In the genomic region with DNA sequence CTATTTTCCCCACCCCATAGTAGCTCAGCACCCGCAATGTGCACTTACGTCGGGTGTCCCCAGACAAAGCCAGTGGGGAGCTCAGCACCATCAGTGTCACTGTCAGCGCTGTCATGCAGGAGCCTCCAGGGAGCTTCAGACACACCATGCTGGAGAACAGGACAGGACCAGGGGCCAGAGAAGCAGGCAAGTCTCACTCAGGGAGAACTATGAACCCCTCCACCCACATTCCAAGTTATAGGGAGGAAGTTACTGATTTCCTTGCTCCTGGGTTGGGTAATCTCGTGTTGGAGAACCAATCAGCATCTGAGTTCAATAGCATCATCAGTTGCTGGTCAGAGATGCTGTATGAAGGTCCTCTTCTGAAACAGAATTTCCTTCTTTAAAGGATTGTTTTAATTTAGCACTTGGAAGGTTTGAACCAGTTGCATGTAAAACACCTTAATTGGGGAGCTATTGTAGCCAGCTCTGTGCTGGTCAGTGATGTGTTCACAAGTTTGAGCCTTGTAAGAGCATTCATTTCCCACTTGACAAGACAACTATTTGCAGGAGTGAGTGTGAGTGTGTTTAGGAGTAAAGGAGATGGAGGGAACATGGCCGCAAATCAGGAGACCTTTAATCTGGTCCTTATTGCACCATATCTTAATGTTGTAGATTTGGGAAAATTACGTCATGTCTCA, we compare ENCODE assay signal across 8 cellular contexts. TPM values are rescaled to one million over a fixed set of nuclear protein-coding genes. Genes with fewer than 3 reads are reported as not detected.
DNase-seq lines count a peak whose midpoint lies in the region; ATAC-seq and TF ChIP-seq lines count a peak whose summit lies in the region.
"Not testable (repeated sequence)": the region's sequence is repeated elsewhere in the genome, so short reads cannot be mapped to it uniquely, and the experiment has no call there.

A gene (minus strand): TSS at position 254 of the 680 bp plus-strand sequence. CDS start 106 bp downstream, at position 148.

- DNase-seq in ELR (ENCODE audit: low read depth), result peak; percentile 26
- peak; percentile 87 for DNase-seq in OCI-M1 (lab: John Stamatoyannopoulos, UW)
- peak; percentile 11 for DNase-seq in fibroblast of mammary gland (ENCODE audit: low read depth)
- peak; percentile 66 to 73 for DNase-seq in memory B cell (ENCODE audit: low spot score in 2 of 2)
- peak; percentile 37 for DNase-seq in stomach

- H3K27me3 Mint-ChIP-seq in activated T-helper 17 cell treated with anti-CD3 and anti-CD28 coated beads, Interleukin-2, amount 50 U/mL, for 72 hours; memory B cell: not testable (repeated sequence)

- intact Hi-C loops in stomach (cut with DNase I; ENCODE audit: low total_unique reads), result loop anchor here (10.0 kb wide), 1 partner anchor 65 kb away; no protein-coding TSS in a partner anchor

- TF ChIP-seq POLR2A in stomach (IDR thresholded peaks at IDR 0.05), result not testable (repeated sequence)

- not testable (repeated sequence) for H3K9me3 ChIP-seq in stomach

- H3K36me3 ChIP-seq in stomach, result not testable (repeated sequence)

- H3K4me3 Mint-ChIP-seq in activated T-helper 17 cell treated with anti-CD3 and anti-CD28 coated beads, Interleukin-2, amount 50 U/mL, for 72 hours, result peak within 1 kb of the TSS; percentile 26
- peak within 1 kb of the TSS; percentile 91 for H3K4me3 Mint-ChIP-seq in memory B cell

- not testable (repeated sequence) for H3K4me1 Mint-ChIP-seq in activated T-helper 17 cell treated with anti-CD3 and anti-CD28 coated beads, Interleukin-2, amount 50 U/mL, for 72 hours
- H3K4me1 Mint-ChIP-seq in memory B cell, result peaks cover 31% of the 10 kb centered on the region

- WGBS in stomach, 5 donors, result 11 to 58% (median 31%) methylated on average over 5 to 7 of the region's 7 CpGs

- not testable (repeated sequence) for H3K4me3 ChIP-seq in fibroblast of mammary gland (ENCODE audit: control insufficient read depth, low read depth, low read length); stomach

- H3K9me3 Mint-ChIP-seq in activated T-helper 17 cell treated with anti-CD3 and anti-CD28 coated beads, Interleukin-2, amount 50 U/mL, for 72 hours; memory B cell: not testable (repeated sequence)

- H3K4me1 ChIP-seq in stomach, result not testable (repeated sequence)

- H3K27ac ChIP-seq in stomach, result peak within 1 kb of the TSS in 1 of 5 donors; percentile 46

- TF ChIP-seq EP300 in stomach (IDR thresholded peaks at IDR 0.05), result not testable (repeated sequence)

- H3K27ac Mint-ChIP-seq in activated T-helper 17 cell treated with anti-CD3 and anti-CD28 coated beads, Interleukin-2, amount 50 U/mL, for 72 hours, result not testable (repeated sequence)
- H3K27ac Mint-ChIP-seq in memory B cell, result peak within 1 kb of the TSS; percentile 99

- not testable (repeated sequence) for H3K27me3 ChIP-seq in stomach

- ATAC-seq in GM19452 (IDR thresholded peaks at IDR 0.05; ENCODE audit: unreplicated experiment) (peak; percentile 84), HG03064 (IDR thresholded peaks at IDR 0.05; ENCODE audit: low read depth, unreplicated experiment) (peak; percentile 89), memory B cell (ENCODE audit: low read depth) (peak; percentile 86)
- ATAC-seq in activated T-helper 17 cell treated with anti-CD3 and anti-CD28 coated beads, Interleukin-2, amount 50 U/mL, for 72 hours (replicated peaks), result peak; percentile 96

- H3K36me3 Mint-ChIP-seq in activated T-helper 17 cell treated with anti-CD3 and anti-CD28 coated beads, Interleukin-2, amount 50 U/mL, for 72 hours (ENCODE audit: low read depth), result not testable (repeated sequence)
- peaks cover 30% of the 10 kb centered on the region for H3K36me3 Mint-ChIP-seq in memory B cell

- not testable (repeated sequence) for TF ChIP-seq CTCF in fibroblast of mammary gland (conservative IDR thresholded peaks at IDR 0.05; ENCODE audit: control insufficient read depth, insufficient read depth, low read depth, low read length); stomach (IDR thresholded peaks at IDR 0.05)

RNA-seq across cellular contexts. Expression of the gene that starts here (rescaled TPM):
- total RNA-seq in activated T-helper 17 cell treated with anti-CD3 and anti-CD28 coated beads, Interleukin-2, amount 50 U/mL, for 72 hours, result 100 to 1,000 TPM in 1 of 2 donors, 10 to 100 TPM in 1; 11.4 to 109 TPM
- 10 to 100 TPM in 4 of 5 donors, 1 to 10 TPM in 1; 4.1 to 47.1 (median 25.3) TPM for total RNA-seq in stomach
- polyA plus RNA-seq in stomach, result 100 to 1,000 TPM in 1 of 3 donors, 10 to 100 TPM in 2; 23.0 to 111 (median 23.1) TPM

Comparison
In these comparisons a context has a peak if more than half of its experiments do, and no peak if none do; other contexts are left out.
1. DNase-seq: peak in every context shown above with its lines; median percentile 87 in OCI-M1; 70 in memory B cell; 37 in stomach; 26 in ELR; 11 in fibroblast of mammary gland.